Comparison of ENCODE assay signal across 14 cellular contexts in the genomic region with DNA sequence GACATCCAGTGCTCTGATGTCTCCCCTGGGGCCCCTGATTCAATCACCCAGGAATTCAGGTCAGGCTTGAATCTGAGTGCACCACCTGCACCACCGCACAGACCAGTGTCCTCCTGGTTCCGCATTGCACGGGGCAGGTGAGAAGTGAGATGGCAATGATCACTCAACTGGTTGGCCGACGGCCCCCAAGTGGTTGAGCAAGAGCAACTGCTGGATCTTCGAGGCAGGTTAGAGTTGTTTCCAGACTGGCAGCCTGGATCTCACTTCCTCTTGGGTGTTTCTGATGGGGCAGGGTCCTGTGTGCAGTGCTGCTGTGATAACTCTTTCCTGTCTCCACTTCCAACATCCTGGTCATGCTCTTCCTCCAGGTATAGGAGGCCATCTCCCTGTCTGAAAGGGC. TPM values are rescaled to one million over a fixed set of nuclear protein-coding genes. Genes with fewer than 3 reads are reported as not detected.
DNase-seq lines count a peak whose midpoint lies in the region; ATAC-seq and TF ChIP-seq lines count a peak whose summit lies in the region.
"Had no signal": no experiment of that assay in that cellular context is flagged by ENCODE, and none has a peak within 500 bp of the region (broad histone marks: within the 10 kb centered on the region; RNA-seq: fewer than 3 reads in every experiment).

No MANE protein-coding gene starts in this region.

- H3K9me3 Mint-ChIP-seq in endodermal cell (no peaks in the 10 kb centered on the region), chondrocyte (ENCODE audit: low read depth) (no peaks in the 10 kb centered on the region)

- DNase-seq in cardiac septum (ENCODE audit: low spot score) (peak; percentile 70), left ventricle myocardium inferior (no peak), Karpas-422 (peak; percentile 84), endodermal cell (peak; percentile 56), upper lobe of right lung (peak; percentile 40), HK-2 (ENCODE audit: unreplicated experiment) (no peak), chondrocyte (ENCODE audit: low spot score) (no peak)
- DNase-seq in activated CD4-positive, alpha-beta T cell treated with anti-CD3 and anti-CD28 coated beads for 48 hours = no peak
- DNase-seq: CD4-positive, alpha-beta memory T cell; NCI-H1436; NCI-H2029 treated with DMSO at 0.1 percent for 48 hours; NCI-H2227 treated with DMSO at 0.1 percent for 48 hours; SHP77 treated with DMSO at 0.1 percent for 48 hours had no signal

- H3K36me3 ChIP-seq in left ventricle myocardium inferior (no peaks in the 10 kb centered on the region), Karpas-422 (ENCODE audit: insufficient read depth, low read length) (no peaks in the 10 kb centered on the region), endodermal cell (ENCODE audit: control insufficient read depth, insufficient read depth, low read length) (no peaks in the 10 kb centered on the region), upper lobe of right lung (no peaks in the 10 kb centered on the region)

- 55 to 56% methylated on average over 6 of the region's 6 CpGs for WGBS in endodermal cell (ENCODE audit: insufficient coverage in 1 of 2, insufficient read length in 1 of 2), 2 experiments

- H3K4me3 ChIP-seq in left ventricle myocardium inferior (no peak overlapping the region), Karpas-422 (ENCODE audit: low read length) (no peak overlapping the region), endodermal cell (ENCODE audit: low read length) (no peak overlapping the region), upper lobe of right lung (no peak overlapping the region)

- H3K9ac ChIP-seq in Karpas-422 (ENCODE audit: low read length) = no peak overlapping the region
- no peak overlapping the region for H3K9ac ChIP-seq in endodermal cell (ENCODE audit: extremely low read depth, low read length, poor library complexity, severe bottlenecking)

- intact Hi-C loops in cardiac septum (cut with DNase I) (no loop called here), left ventricle myocardium inferior (cut with micrococcal nuclease) (no loop called here), upper lobe of right lung (cut with DNase I) (no loop called here)

- no peaks in the 10 kb centered on the region for H3K9me2 ChIP-seq in Karpas-422 (replicated peaks; ENCODE audit: insufficient read depth, low read length)

- H3K27ac Mint-ChIP-seq in endodermal cell (no peak overlapping the region), chondrocyte (ENCODE audit: unreplicated experiment) (no peak overlapping the region)

- H3K4me1 Mint-ChIP-seq in endodermal cell (peaks cover 7% of the 10 kb centered on the region), chondrocyte (ENCODE audit: low read depth) (no peaks in the 10 kb centered on the region)
- H3K4me1 Mint-ChIP-seq: CD4-positive, alpha-beta memory T cell had no signal

- no peak overlapping the region for H3K4me3 Mint-ChIP-seq in endodermal cell
- no peak overlapping the region for H3K4me3 Mint-ChIP-seq in chondrocyte (ENCODE audit: unreplicated experiment)
- H3K4me3 Mint-ChIP-seq: CD4-positive, alpha-beta memory T cell had no signal

- no peaks in the 10 kb centered on the region for H3K36me3 Mint-ChIP-seq in endodermal cell (ENCODE audit: low read depth)
- H3K36me3 Mint-ChIP-seq in chondrocyte (ENCODE audit: low read depth) = no peaks in the 10 kb centered on the region
- H3K36me3 Mint-ChIP-seq: CD4-positive, alpha-beta memory T cell had no signal

- no peak overlapping the region for H3K27ac ChIP-seq in left ventricle myocardium inferior (replicated peaks)
- no peak overlapping the region for H3K27ac ChIP-seq in Karpas-422 (ENCODE audit: low read length)
- no peak overlapping the region for H3K27ac ChIP-seq in endodermal cell (ENCODE audit: low read depth, low read length)
- no peak overlapping the region for H3K27ac ChIP-seq in upper lobe of right lung

- no peak overlapping the region for H2AFZ ChIP-seq in Karpas-422 (ENCODE audit: low read length)

- TF ChIP-seq CTCF in left ventricle myocardium inferior (IDR thresholded peaks at IDR 0.05; ENCODE audit: borderline replicate concordance) (no peak), endodermal cell (conservative IDR thresholded peaks at IDR 0.05) (peak; percentile 49), upper lobe of right lung (IDR thresholded peaks at IDR 0.05) (no peak), chondrocyte (IDR thresholded peaks at IDR 0.05) (no peak)

- H3K9me3 ChIP-seq in left ventricle myocardium inferior (replicated peaks) (no peaks in the 10 kb centered on the region), Karpas-422 (ENCODE audit: low read length) (no peaks in the 10 kb centered on the region), endodermal cell (ENCODE audit: control insufficient read depth, low read length) (no peaks in the 10 kb centered on the region), upper lobe of right lung (no peaks in the 10 kb centered on the region)

- H4K20me1 ChIP-seq in Karpas-422 (ENCODE audit: insufficient read depth, low read depth, low read length) = no peaks in the 10 kb centered on the region

- H3K27me3 ChIP-seq in left ventricle myocardium inferior (ENCODE audit: low read depth) = peaks cover 98% of the 10 kb centered on the region
- 0 out of 2 replicates have a peak, but pooled peaks cover 2% of the 10 kb centered on the region for H3K27me3 ChIP-seq in Karpas-422 (ENCODE audit: low read length)
- H3K27me3 ChIP-seq in endodermal cell (ENCODE audit: control insufficient read depth, insufficient read depth, low read length, poor library complexity, severe bottlenecking) = no peaks in the 10 kb centered on the region
- peaks cover 4% of the 10 kb centered on the region for H3K27me3 ChIP-seq in upper lobe of right lung

- ATAC-seq in upper lobe of right lung = no peak

- H3K4me2 ChIP-seq in Karpas-422 (ENCODE audit: low read depth, low read length, poor library complexity, severe bottlenecking) = no peak overlapping the region

- H3K27me3 Mint-ChIP-seq in endodermal cell (ENCODE audit: insufficient read depth) (peaks cover 4% of the 10 kb centered on the region), chondrocyte (ENCODE audit: low read depth) (peaks cover 66% of the 10 kb centered on the region)

- H3K4me1 ChIP-seq in left ventricle myocardium inferior (no peaks in the 10 kb centered on the region), Karpas-422 (ENCODE audit: low read length) (peaks cover 50% of the 10 kb centered on the region), endodermal cell (ENCODE audit: control insufficient read depth, insufficient read depth, low read length) (no peaks in the 10 kb centered on the region), upper lobe of right lung (no peaks in the 10 kb centered on the region)

- no peaks in the 10 kb centered on the region for H3K79me2 ChIP-seq in Karpas-422 (ENCODE audit: low read length)

RNA-seq across cellular contexts. Expression of a gene that starts 50.4 kb away (rescaled TPM):
- total RNA-seq in cardiac septum (0.03 TPM), left ventricle myocardium inferior (not detected), endodermal cell (1 to 10 TPM in 1 of 2 donors, under 1 TPM in 1; 0.84 to 1.6 TPM), upper lobe of right lung (0.12 TPM), chondrocyte (not detected in 3 replicates)
- 0.19 and 0.32 TPM in 2 replicates for total RNA-seq in Karpas-422 (2014; rRNA removed; shearing (Covaris generic); ENCODE audit: low replicate concordance)
- polyA plus RNA-seq in endodermal cell (2013, experiment 1 of 2) = 0.11 TPM
- polyA plus RNA-seq in endodermal cell (2013, experiment 2 of 2) = 0.17 TPM
- total RNA-seq: HT1080 had no signal

Comparison
In these comparisons a context has a peak if more than half of its experiments do, and no peak if none do; other contexts are left out.
1. DNase-seq: peak in cardiac septum (single experiment), Karpas-422 (single experiment), endodermal cell (single experiment) and upper lobe of right lung (single experiment); none in left ventricle myocardium inferior (single experiment), HK-2 (single experiment), activated CD4-positive, alpha-beta T cell treated with anti-CD3 and anti-CD28 coated beads for 48 hours (single experiment) and chondrocyte (single experiment).